ENCODE assay signal across 9 cellular contexts in genomic region chr2:199602271-199602895, GRCh38.
DNase-seq lines count a peak whose midpoint lies in the region; ATAC-seq and TF ChIP-seq lines count a peak whose summit lies in the region.
"Had no signal": no experiment of that assay in that cellular context is flagged by ENCODE, and none has a peak within 500 bp of the region (broad histone marks: within the 10 kb centered on the region; RNA-seq: fewer than 3 reads in every experiment).

No MANE protein-coding gene starts in this region.

- intact Hi-C loops in right cardiac atrium (cut with DNase I): no loop called here

- no peaks in the 10 kb centered on the region for H3K79me2 ChIP-seq in neural cell (replicated peaks; ENCODE audit: insufficient read depth, low read length)

- ATAC-seq in GM18868 (IDR thresholded peaks at IDR 0.05; ENCODE audit: unreplicated experiment): peak; percentile 55
- ATAC-seq in right cardiac atrium: no peak
- ATAC-seq in GM21737 (IDR thresholded peaks at IDR 0.05; ENCODE audit: unreplicated experiment): no peak

- no peak for TF ChIP-seq EP300 in neural cell (conservative IDR thresholded peaks at IDR 0.05; ENCODE audit: poor library complexity, severe bottlenecking)

- no peaks in the 10 kb centered on the region for H3K4me1 ChIP-seq in right cardiac atrium (ENCODE audit: control insufficient read depth, insufficient read depth, low read length)

- H3K9me3 ChIP-seq in WERI-Rb-1 (ENCODE audit: severe bottlenecking) (no peaks in the 10 kb centered on the region), neural cell (ENCODE audit: low read length) (no peaks in the 10 kb centered on the region), right cardiac atrium (ENCODE audit: control insufficient read depth, low read length) (no peaks in the 10 kb centered on the region)

- TF ChIP-seq CTCF in WERI-Rb-1 (IDR thresholded peaks at IDR 0.05; ENCODE audit: low read depth, low read length) (peak; percentile 35; the same call in 1 of the 2 replicates), neural cell (IDR thresholded peaks at IDR 0.05; ENCODE audit: poor library complexity, severe bottlenecking) (peak; percentile 35)

- H3K27me3 ChIP-seq in WERI-Rb-1 (ENCODE audit: insufficient read depth, low read depth, severe bottlenecking) (no peaks in the 10 kb centered on the region), neural cell (ENCODE audit: insufficient read depth, low read depth, low read length) (no peaks in the 10 kb centered on the region), right cardiac atrium (ENCODE audit: control insufficient read depth, insufficient read depth) (no peaks in the 10 kb centered on the region)

- 56% methylated on average over 6 of the region's 6 CpGs for WGBS in right cardiac atrium

- no peak overlapping the region for H3K9ac ChIP-seq in neural cell (ENCODE audit: low read length)

- H3K4me3 ChIP-seq in WERI-Rb-1 (ENCODE audit: low read depth, low read length) (no peak overlapping the region), neural cell (ENCODE audit: low read length) (peak overlapping the region; percentile 0), right cardiac atrium (ENCODE audit: low read length) (no peak overlapping the region)
- H3K4me3 ChIP-seq: cardiac muscle cell had no signal

- no peaks in the 10 kb centered on the region for H3F3A ChIP-seq in neural cell (ENCODE audit: insufficient read depth, low read length, poor library complexity, severe bottlenecking)

- no peak overlapping the region for H3K4me2 ChIP-seq in neural cell (ENCODE audit: low read length)

- no peak for TF ChIP-seq RAD21 in neural cell (conservative IDR thresholded peaks at IDR 0.05)

- H3K9me2 ChIP-seq in neural cell (ENCODE audit: insufficient read depth, low read length): no peaks in the 10 kb centered on the region

- no peaks in the 10 kb centered on the region for H4K20me1 ChIP-seq in neural cell (ENCODE audit: insufficient read depth)

- DNase-seq in HT1080 (ENCODE audit: low read depth): peak; percentile 54
- DNase-seq in WERI-Rb-1: peak; percentile 47
- DNase-seq in right cardiac atrium: no peak
- DNase-seq in mucosa of gallbladder (ENCODE audit: low spot score): no peak
- DNase-seq in NCI-H2029 (lab: John Stamatoyannopoulos, UW): no peak

- H3K27ac ChIP-seq in WERI-Rb-1 (no peak overlapping the region), neural cell (ENCODE audit: low read length) (no peak overlapping the region), right cardiac atrium (ENCODE audit: low read length) (no peak overlapping the region)
- H3K27ac ChIP-seq: cardiac muscle cell had no signal

- H3K36me3 ChIP-seq in WERI-Rb-1 (no peaks in the 10 kb centered on the region), neural cell (ENCODE audit: insufficient read depth, low read length) (no peaks in the 10 kb centered on the region)
- H3K36me3 ChIP-seq: cardiac muscle cell had no signal

- H2AFZ ChIP-seq in neural cell (ENCODE audit: low read depth, low read length): no peak overlapping the region

TF ChIP-seq in neural cell, 6 proteins besides CTCF, POLR2A, EP300 and RAD21:
- TF ChIP-seq TAF1 (IDR thresholded peaks at IDR 0.05; ENCODE audit: low read depth): no peak
- no peak for TF ChIP-seq REST (IDR thresholded peaks at IDR 0.05; ENCODE audit: borderline replicate concordance)
- no peak for TF ChIP-seq MXI1 (conservative IDR thresholded peaks at IDR 0.05; ENCODE audit: poor library complexity, severe bottlenecking)
- TF ChIP-seq SMC3 (conservative IDR thresholded peaks at IDR 0.05; ENCODE audit: poor library complexity): no peak
- TF ChIP-seq POLR2AphosphoS5 (IDR thresholded peaks at IDR 0.05): no peak
- TF ChIP-seq EZH2 (IDR thresholded peaks at IDR 0.05; ENCODE audit: borderline replicate concordance, insufficient read depth, low read length, poor library complexity, severe bottlenecking): no peak
TF ChIP-seq in neural cell: peak in this region for 0.

Comparison
In these comparisons a context has a peak if more than half of its experiments do, and no peak if none do; other contexts are left out.
1. DNase-seq: peak in HT1080 (single experiment) and WERI-Rb-1 (single experiment); none in right cardiac atrium (0 of 3), mucosa of gallbladder (single experiment) and NCI-H2029 (single experiment).